Comparison of ENCODE assay signal across 13 cellular contexts in the genomic region with DNA sequence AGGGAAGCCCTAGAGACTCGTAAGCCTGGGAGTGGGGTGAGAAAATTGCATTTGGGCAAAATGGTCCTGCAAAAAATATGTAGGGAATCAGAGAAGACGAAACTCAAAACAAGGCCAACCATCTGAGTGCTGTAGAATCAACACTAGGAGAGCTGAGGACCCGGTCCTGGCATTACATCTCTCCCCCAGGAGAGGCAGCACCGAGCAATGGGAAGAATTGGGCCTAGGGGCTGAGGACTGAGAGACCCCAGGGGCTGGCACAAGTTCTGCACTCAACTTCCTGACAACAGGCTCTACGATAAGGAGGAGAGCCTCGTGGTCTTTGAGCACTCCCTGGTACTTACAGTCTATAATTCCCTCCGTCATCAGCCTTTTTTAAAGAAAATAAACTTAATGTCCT. TPM values are rescaled to one million over a fixed set of nuclear protein-coding genes. Genes with fewer than 3 reads are reported as not detected.
DNase-seq lines count a peak whose midpoint lies in the region; ATAC-seq and TF ChIP-seq lines count a peak whose summit lies in the region.
"Had no signal": no experiment of that assay in that cellular context is flagged by ENCODE, and none has a peak within 500 bp of the region (broad histone marks: within the 10 kb centered on the region; RNA-seq: fewer than 3 reads in every experiment).

No MANE protein-coding gene starts in this region.

- H3K9me3 Mint-ChIP-seq in activated naive CD4-positive, alpha-beta T cell treated with anti-CD3 and anti-CD28 coated beads, Interleukin-2, amount 50 U/mL, for 24 hours, result no peaks in the 10 kb centered on the region
- no peaks in the 10 kb centered on the region for H3K9me3 Mint-ChIP-seq in activated naive CD4-positive, alpha-beta T cell treated with anti-CD3 and anti-CD28 coated beads for 36 hours

- H3K27ac Mint-ChIP-seq in activated naive CD4-positive, alpha-beta T cell treated with anti-CD3 and anti-CD28 coated beads, Interleukin-2, amount 50 U/mL, for 24 hours, result peak overlapping the region; percentile 41
- H3K27ac Mint-ChIP-seq in activated naive CD4-positive, alpha-beta T cell treated with anti-CD3 and anti-CD28 coated beads for 36 hours, result no peak overlapping the region

- no peaks in the 10 kb centered on the region for H3K36me3 Mint-ChIP-seq in activated naive CD4-positive, alpha-beta T cell treated with anti-CD3 and anti-CD28 coated beads, Interleukin-2, amount 50 U/mL, for 24 hours
- H3K36me3 Mint-ChIP-seq in activated naive CD4-positive, alpha-beta T cell treated with anti-CD3 and anti-CD28 coated beads for 36 hours (ENCODE audit: low read depth), result no peaks in the 10 kb centered on the region

- no peak for DNase-seq in activated naive CD4-positive, alpha-beta T cell treated with anti-CD3 and anti-CD28 coated beads for 36 hours
- DNase-seq in PC-9, result no peak
- DNase-seq in fibroblast of pulmonary artery (ENCODE audit: low read depth), result no peak
- DNase-seq in upper lobe of right lung, result no peak
- DNase-seq in superior temporal gyrus (ENCODE audit: extremely low spot score), result no peak
- DNase-seq in cardiac septum (ENCODE audit: low spot score), result no peak
- DNase-seq: C1 segment of cervical spinal cord, colonic mucosa, NCI-H1694 treated with DMSO at 0.1 percent for 48 hours, occipital lobe had no signal

- TF ChIP-seq CTCF in PC-9 (conservative IDR thresholded peaks at IDR 0.05) (peak; percentile 31; the same call in 1 of the 2 replicates), fibroblast of pulmonary artery (IDR thresholded peaks at IDR 0.05; ENCODE audit: low read length, missing control alignments) (peak; percentile 41), upper lobe of right lung (IDR thresholded peaks at IDR 0.05) (peak; percentile 24)

- H3K9me2 ChIP-seq in PC-9 (ENCODE audit: insufficient read depth), result no peaks in the 10 kb centered on the region

- no peaks in the 10 kb centered on the region for H3K27me3 ChIP-seq in PC-9 (ENCODE audit: insufficient read depth, low read depth)
- no peaks in the 10 kb centered on the region for H3K27me3 ChIP-seq in upper lobe of right lung
- H3K27me3 ChIP-seq: colonic mucosa had no signal

- ATAC-seq in upper lobe of right lung (no peak), GM19455 (IDR thresholded peaks at IDR 0.05; ENCODE audit: unreplicated experiment) (no peak)

- no peak overlapping the region for H3K4me3 Mint-ChIP-seq in activated naive CD4-positive, alpha-beta T cell treated with anti-CD3 and anti-CD28 coated beads, Interleukin-2, amount 50 U/mL, for 24 hours
- no peak overlapping the region for H3K4me3 Mint-ChIP-seq in activated naive CD4-positive, alpha-beta T cell treated with anti-CD3 and anti-CD28 coated beads for 36 hours

- no peaks in the 10 kb centered on the region for H3F3A ChIP-seq in PC-9 (ENCODE audit: insufficient read depth, low read depth)

- H3K9me3 ChIP-seq in PC-9 (ENCODE audit: insufficient read depth, low read depth) (no peaks in the 10 kb centered on the region), upper lobe of right lung (no peaks in the 10 kb centered on the region)
- H3K9me3 ChIP-seq: colonic mucosa had no signal

- peaks cover 19% of the 10 kb centered on the region for H3K4me1 Mint-ChIP-seq in activated naive CD4-positive, alpha-beta T cell treated with anti-CD3 and anti-CD28 coated beads, Interleukin-2, amount 50 U/mL, for 24 hours
- peaks cover 14% of the 10 kb centered on the region for H3K4me1 Mint-ChIP-seq in activated naive CD4-positive, alpha-beta T cell treated with anti-CD3 and anti-CD28 coated beads for 36 hours (ENCODE audit: low read depth)

- no TSS peak for BruUV-seq in PC-9 (replicated peaks; lab: Mats Ljungman, UMichigan)

- H3K79me2 ChIP-seq in PC-9 (ENCODE audit: low read depth), result no peaks in the 10 kb centered on the region

- H3K4me3 ChIP-seq in PC-9 (no peak overlapping the region), fibroblast of pulmonary artery (replicated peaks; ENCODE audit: low read depth, low read length) (no peak overlapping the region), upper lobe of right lung (no peak overlapping the region)
- H3K4me3 ChIP-seq: colonic mucosa, SK-N-MC had no signal

- H3K27me3 Mint-ChIP-seq in activated naive CD4-positive, alpha-beta T cell treated with anti-CD3 and anti-CD28 coated beads, Interleukin-2, amount 50 U/mL, for 24 hours, result no peaks in the 10 kb centered on the region
- no peaks in the 10 kb centered on the region for H3K27me3 Mint-ChIP-seq in activated naive CD4-positive, alpha-beta T cell treated with anti-CD3 and anti-CD28 coated beads for 36 hours (ENCODE audit: low read depth)

- POLR2A ChIA-PET in PC-9 (lab: Charles Lee; ENCODE audit: unreplicated experiment), result no interaction called here

- H3K36me3 ChIP-seq in PC-9 (ENCODE audit: low read depth) (no peaks in the 10 kb centered on the region), upper lobe of right lung (no peaks in the 10 kb centered on the region)
- H3K36me3 ChIP-seq: colonic mucosa had no signal

- H2AFZ ChIP-seq in PC-9, result no peak overlapping the region

- intact Hi-C loops in activated naive CD4-positive, alpha-beta T cell treated with anti-CD3 and anti-CD28 coated beads for 36 hours (cut with micrococcal nuclease), result no loop called here
- intact Hi-C loops in PC-9 (cut with micrococcal nuclease; ENCODE audit: unreplicated experiment), result no loop called here
- intact Hi-C loops in upper lobe of right lung (cut with DNase I), result no loop called here
- intact Hi-C loops in cardiac septum (cut with DNase I), result loop anchor here (5.0 kb wide), 4 partner anchors 38 to 263 kb away; no protein-coding TSS in a partner anchor

- H3K4me2 ChIP-seq in PC-9, result no peak overlapping the region

- CTCF ChIA-PET in activated naive CD4-positive, alpha-beta T cell treated with anti-CD3 and anti-CD28 coated beads for 36 hours (lab: Charles Lee), result interaction anchor here (1.4 kb wide), 1 partner anchor 8 kb away, joined by 5 read pairs; no protein-coding TSS in a partner anchor
- CTCF ChIA-PET in PC-9 (lab: Charles Lee), result no interaction called here

- no peak overlapping the region for H3K27ac ChIP-seq in PC-9
- H3K27ac ChIP-seq in upper lobe of right lung, result no peak overlapping the region
- H3K27ac ChIP-seq: colonic mucosa, SK-N-MC had no signal

- H3K4me1 ChIP-seq in PC-9 (replicated peaks; ENCODE audit: insufficient read depth) (no peaks in the 10 kb centered on the region), upper lobe of right lung (peaks cover 17% of the 10 kb centered on the region)
- H3K4me1 ChIP-seq: colonic mucosa had no signal

- H4K20me1 ChIP-seq in PC-9 (ENCODE audit: insufficient read depth), result no peaks in the 10 kb centered on the region

RNA-seq across cellular contexts. Expression of gene BPGM, which starts 47.6 kb away (rescaled TPM):
- 10 to 100 TPM; 13.9 to 14.2 TPM for total RNA-seq in activated naive CD4-positive, alpha-beta T cell treated with anti-CD3 and anti-CD28 coated beads for 36 hours
- total RNA-seq in PC-9 (2021) (18.5 and 24.6 TPM in 2 replicates), upper lobe of right lung (14.8 TPM), cardiac septum (13.2 TPM)
